ENCODE assay signal across 11 cellular contexts in genomic region chr5:76622973-76623596, GRCh38. TPM values are rescaled to one million over a fixed set of nuclear protein-coding genes. Genes with fewer than 3 reads are reported as not detected.
DNase-seq lines count a peak whose midpoint lies in the region; ATAC-seq, FAIRE-seq and TF ChIP-seq lines count a peak whose summit lies in the region.
"Had no signal": no experiment of that assay in that cellular context is flagged by ENCODE, and none has a peak within 500 bp of the region (broad histone marks: within the 10 kb centered on the region; RNA-seq: fewer than 3 reads in every experiment).

Gene F2RL2, minus strand, starts transcription at chr5:76623403. Its CDS starts 173 bp downstream, at chr5:76623230.

- no peaks in the 10 kb centered on the region for H3K9me3 Mint-ChIP-seq in naive thymus-derived CD8-positive, alpha-beta T cell

- POLR2A ChIA-PET in AG04450 (lab: Yijun Ruan, JAX) = no interaction called here
- POLR2A ChIA-PET in naive thymus-derived CD8-positive, alpha-beta T cell (lab: Charles Lee) = no interaction called here

- no peak for TF ChIP-seq CTCF in AG04450 (IDR thresholded peaks at IDR 0.05; ENCODE audit: low read depth, low read length)
- TF ChIP-seq CTCF in cardiac fibroblast (IDR thresholded peaks at IDR 0.05; ENCODE audit: low read depth, low read length) = no peak
- no peak for TF ChIP-seq CTCF in Peyer's patch (IDR thresholded peaks at IDR 0.05)

- peak; percentile 71 for FAIRE-seq in HTR-8/SVneo (lab: Jason Lieb, UNC)

- DNase-seq in AG04450 (ENCODE audit: low read depth, low spot score) (peak; percentile 60), HTR-8/SVneo (ENCODE audit: insufficient read length, low spot score) (peak; percentile 60), cardiac fibroblast (ENCODE audit: low read depth in 2 of 2) (peak; percentile 76 to 85), kidney tubule cell (ENCODE audit: low spot score) (peak; percentile 88), OCI-M1 (lab: John Stamatoyannopoulos, UW) (no peak), Peyer's patch (no peak), NCI-H345 (lab: John Stamatoyannopoulos, UW) (no peak)
- no peak for DNase-seq in naive thymus-derived CD8-positive, alpha-beta T cell
- DNase-seq: activated CD4-positive, alpha-beta T cell treated with anti-CD3 and anti-CD28 coated beads, Interleukin-2, amount 50 U/mL, for 48 hours; GF-D8; stimulated activated CD4-positive, alpha-beta T cell treated with anti-CD3 and anti-CD28 coated beads, Interleukin-2, amount 100 ng/mL, for 48 hours had no signal

- peak within 1 kb of the TSS; percentile 74 for H3K27ac ChIP-seq in AG04450 (ENCODE audit: low read depth, low read length)
- H3K27ac ChIP-seq in Peyer's patch = peak within 1 kb of the TSS in 1 of 4 donors; percentile 2

- ATAC-seq in naive thymus-derived CD8-positive, alpha-beta T cell = no peak

- H3K4me3 ChIP-seq in AG04450 (ENCODE audit: low read depth, low read length) (peak within 1 kb of the TSS; percentile 62), cardiac fibroblast (replicated peaks in 1 of 2; ENCODE audit: low read depth in 2 of 2, low read length in 2 of 2) (peak within 1 kb of the TSS; percentile 0 to 22), Peyer's patch (no peak within 1 kb of the TSS)

- H3K27ac Mint-ChIP-seq in naive thymus-derived CD8-positive, alpha-beta T cell = peak within 1 kb of the TSS in 1 of 10 donors; percentile 32

- H3K36me3 Mint-ChIP-seq in naive thymus-derived CD8-positive, alpha-beta T cell = peaks cover 8 to 60% (median 12%) of the 10 kb centered on the region in 3 donors

- H3K4me1 Mint-ChIP-seq in naive thymus-derived CD8-positive, alpha-beta T cell = peaks cover 19 to 29% (median 25%) of the 10 kb centered on the region in 4 donors

- H3K27me3 Mint-ChIP-seq in naive thymus-derived CD8-positive, alpha-beta T cell = no peaks in the 10 kb centered on the region

- H3K9me3 ChIP-seq in AG04450 (ENCODE audit: control insufficient read depth, insufficient read depth, low read length) = no peaks in the 10 kb centered on the region
- H3K9me3 ChIP-seq in Peyer's patch = no peaks in the 10 kb centered on the region

- TF ChIP-seq POLR2A in Peyer's patch (IDR thresholded peaks at IDR 0.05) = no peak

- peaks cover 0 to 8% (median 0%) of the 10 kb centered on the region in 3 donors for H3K36me3 ChIP-seq in Peyer's patch

- CTCF ChIA-PET in AG04450 (lab: Charles Lee) = interaction anchor here (1.0 kb wide), 1 partner anchor 18 kb away, joined by 3 read pairs; no protein-coding TSS in a partner anchor

- no peaks in the 10 kb centered on the region for H3K27me3 ChIP-seq in AG04450 (ENCODE audit: control insufficient read depth, insufficient read depth, low read length)
- no peaks in the 10 kb centered on the region for H3K27me3 ChIP-seq in Peyer's patch

- H3K4me3 Mint-ChIP-seq in naive thymus-derived CD8-positive, alpha-beta T cell = peak within 1 kb of the TSS in 1 of 10 donors; percentile 13

- no peaks in the 10 kb centered on the region for H3K4me1 ChIP-seq in Peyer's patch

RNA-seq across cellular contexts. Expression of gene F2RL2, which starts in this region (rescaled TPM):
- polyA plus RNA-seq in AG04450 (2011; rRNA removed) = 83.1 and 89.6 TPM in 2 replicates
- 77.6 and 78.1 TPM in 2 replicates for polyA minus RNA-seq in AG04450 (2011; rRNA and poly(A)+ RNA removed)
- 1 to 10 TPM in 3 of 4 donors, under 1 TPM in 1; 0.70 to 3.3 (median 1.1) TPM for total RNA-seq in Peyer's patch
- not detected for total RNA-seq in naive thymus-derived CD8-positive, alpha-beta T cell
- under 1 TPM; 0.08 to 0.80 (median 0.70) TPM for polyA plus RNA-seq in naive thymus-derived CD8-positive, alpha-beta T cell

Comparison
In these comparisons a context has a peak if more than half of its experiments do, and no peak if none do; other contexts are left out.
1. RNA of gene F2RL2 (polyA plus RNA-seq): 83.1 to 89.6 TPM in AG04450; 0.08 to 0.80 TPM in naive thymus-derived CD8-positive, alpha-beta T cell; every median in the first group is over 10 times any median in the second.
2. DNase-seq: peak in AG04450 (single experiment), HTR-8/SVneo (single experiment), cardiac fibroblast (2 of 2) and kidney tubule cell (single experiment); none in OCI-M1 (single experiment), Peyer's patch (0 of 3), naive thymus-derived CD8-positive, alpha-beta T cell (0 of 10) and NCI-H345 (single experiment).
3. H3K4me3 ChIP-seq: peak in AG04450 (single experiment) and cardiac fibroblast (2 of 2); none in Peyer's patch (0 of 4).